Comparison of ENCODE assay signal across 22 cellular contexts in the genomic region with DNA sequence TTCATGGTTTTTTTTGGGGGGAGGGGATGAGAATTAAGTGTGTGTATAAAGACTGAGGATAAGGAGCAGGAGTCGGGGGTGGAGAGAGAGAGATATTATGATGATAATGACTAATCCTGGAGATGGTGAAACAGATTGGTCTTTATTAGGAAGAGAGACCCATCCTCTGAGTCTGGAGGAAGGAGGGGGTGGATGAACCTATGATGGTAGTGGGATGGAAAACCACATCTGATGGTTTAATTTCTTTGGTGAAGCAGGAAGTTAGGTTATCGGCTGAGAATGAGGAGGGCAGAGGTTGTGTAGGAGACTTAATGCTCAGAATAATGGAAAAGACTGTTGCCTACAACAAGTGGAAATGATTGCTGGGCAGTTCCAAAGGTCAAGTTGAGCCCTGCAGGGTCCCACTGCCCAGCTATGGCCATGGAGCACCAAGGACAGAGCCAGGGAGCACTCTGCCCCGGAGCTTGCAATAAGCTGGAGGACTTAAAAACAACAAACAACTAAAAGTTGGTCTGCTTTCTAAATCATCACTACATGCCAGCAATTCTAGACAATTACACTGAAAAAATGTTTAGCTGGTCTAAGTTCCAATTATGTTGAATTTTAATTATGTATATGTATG.
"Had no signal": no experiment of that assay in that cellular context is flagged by ENCODE, and none has a peak within 500 bp of the region (broad histone marks: within the 10 kb centered on the region; RNA-seq: fewer than 3 reads in every experiment).

No MANE protein-coding gene starts in this region.

- H3K27ac Mint-ChIP-seq: activated T-cell treated with anti-CD3 and anti-CD28 coated beads, Interleukin-2, amount 50 U/mL, for 72 hours; brain; memory B cell; nephron; progenitor cell of endocrine pancreas; type B pancreatic cell had no signal

- DNase-seq: activated CD8-positive, alpha-beta memory T cell treated with anti-CD3 and anti-CD28 coated beads, Interleukin-2, amount 50 U/mL, for 48 hours; activated T-cell treated with anti-CD3 and anti-CD28 coated beads, Interleukin-2, amount 50 U/mL, for 72 hours; amygdala; central memory CD4-positive, alpha-beta T cell; effector CD4-positive, alpha-beta T cell; hypothalamus; kidney; left ventricle myocardium superior; small intestine; stimulated activated CD4-positive, alpha-beta T cell treated with anti-CD3 and anti-CD28 coated beads, Interleukin-4, amount 100 ng/mL, for 24 hours; stimulated activated naive CD4-positive, alpha-beta T cell; T-cell; T-helper 9 cell had no signal

- H3K9me3 Mint-ChIP-seq: activated T-cell treated with anti-CD3 and anti-CD28 coated beads, Interleukin-2, amount 50 U/mL, for 72 hours; brain; nephron; type B pancreatic cell had no signal

- H3K4me1 Mint-ChIP-seq: nephron had no signal

- ATAC-seq: activated CD4-positive, CD25-positive, alpha-beta regulatory T cell treated with anti-CD3 and anti-CD28 coated beads, Interleukin-2, amount 50 U/mL, for 24 hours; activated T-cell treated with anti-CD3 and anti-CD28 coated beads, Interleukin-2, amount 50 U/mL, for 72 hours; left ventricle myocardium superior had no signal

- H3K27ac ChIP-seq: coronary artery, esophagus muscularis mucosa, right atrium auricular region had no signal

- H3K4me1 ChIP-seq: esophagus muscularis mucosa, right atrium auricular region had no signal

- H3K36me3 Mint-ChIP-seq: T-cell had no signal

- H3K9me3 ChIP-seq: esophagus muscularis mucosa, right atrium auricular region had no signal

- H3K27me3 Mint-ChIP-seq: brain, memory B cell, type B pancreatic cell had no signal

- FAIRE-seq: kidney, small intestine had no signal

- H3K36me3 ChIP-seq: esophagus muscularis mucosa, right atrium auricular region had no signal

- H3K27me3 ChIP-seq: esophagus muscularis mucosa, right atrium auricular region had no signal

- H3K4me3 Mint-ChIP-seq: memory B cell, nephron, type B pancreatic cell had no signal

- H3K4me3 ChIP-seq: coronary artery, esophagus muscularis mucosa, right atrium auricular region had no signal
